In genomic region chr7:23220690-23221305, GRCh38 we compare ENCODE assay signal across 29 cellular contexts. TPM values are rescaled to one million over a fixed set of nuclear protein-coding genes. Genes with fewer than 3 reads are reported as not detected.
DNase-seq lines count a peak whose midpoint lies in the region; ATAC-seq and TF ChIP-seq lines count a peak whose summit lies in the region.
"Had no signal": no experiment of that assay in that cellular context is flagged by ENCODE, and none has a peak within 500 bp of the region (broad histone marks: within the 10 kb centered on the region; RNA-seq: fewer than 3 reads in every experiment).

No MANE protein-coding gene starts in this region.

- no peaks in the 10 kb centered on the region for H3K9me3 Mint-ChIP-seq in GM23338
- H3K9me3 Mint-ChIP-seq: activated naive CD8-positive, alpha-beta T cell treated with anti-CD3 and anti-CD28 coated beads for 36 hours; nephron had no signal

- no peak overlapping the region for H3K4me2 ChIP-seq in GM23338

- H3K36me3 Mint-ChIP-seq in GM23338 (ENCODE audit: low read depth) = no peaks in the 10 kb centered on the region
- H3K36me3 Mint-ChIP-seq: activated naive CD8-positive, alpha-beta T cell treated with anti-CD3 and anti-CD28 coated beads for 36 hours had no signal

- TF ChIP-seq CTCF in GM23338 (conservative IDR thresholded peaks at IDR 0.05; ENCODE audit: low read depth in 2 of 2) = no peak
- TF ChIP-seq CTCF in GM10248 (IDR thresholded peaks at IDR 0.05; ENCODE audit: control extremely low read depth, extremely low read depth, low read depth, missing control alignments) = no peak

- no peak overlapping the region for H3K4me3 Mint-ChIP-seq in GM23338
- H3K4me3 Mint-ChIP-seq: activated naive CD8-positive, alpha-beta T cell treated with anti-CD3 and anti-CD28 coated beads for 36 hours; nephron had no signal

- no peak overlapping the region for H3K4me3 ChIP-seq in GM23338
- H3K4me3 ChIP-seq: ascending aorta, lower lobe of right lung, suprapubic skin had no signal

- peaks cover 13% of the 10 kb centered on the region; the same call in 2 of the 3 replicates for H3K4me1 Mint-ChIP-seq in GM23338
- H3K4me1 Mint-ChIP-seq: activated naive CD8-positive, alpha-beta T cell treated with anti-CD3 and anti-CD28 coated beads for 36 hours had no signal

- peak; percentile 59 for ATAC-seq in GM23338
- no peak for ATAC-seq in GM18873 (IDR thresholded peaks at IDR 0.05; ENCODE audit: low FRiP score, unreplicated experiment)
- ATAC-seq: sciatic nerve, SK-N-SH treated with all-trans-retinoic acid at 6 μM for 48 hours had no signal

- no peak overlapping the region for H3K27ac ChIP-seq in GM23338 (ENCODE audit: low read depth)
- H3K27ac ChIP-seq: ascending aorta, C4-2B, lower lobe of right lung, suprapubic skin had no signal

- no peaks in the 10 kb centered on the region for H3K9me2 ChIP-seq in GM23338 (ENCODE audit: insufficient read depth)

- no peaks in the 10 kb centered on the region for H3K27me3 ChIP-seq in GM23338 (ENCODE audit: insufficient read depth)
- H3K27me3 ChIP-seq: ascending aorta, suprapubic skin had no signal

- CTCF ChIA-PET in GM10248 (lab: Yijun Ruan, JAX) = interaction anchor here (0.7 kb wide), 1 partner anchor 19 kb away, joined by 3 read pairs; no protein-coding TSS in a partner anchor

- H3K79me2 ChIP-seq in GM23338 (replicated peaks; ENCODE audit: insufficient read depth) = no peaks in the 10 kb centered on the region

- H3F3A ChIP-seq in GM23338 (replicated peaks; ENCODE audit: low read depth) = no peaks in the 10 kb centered on the region

- POLR2A ChIA-PET in GM10248 (lab: Yijun Ruan, JAX) = no interaction called here

- no peaks in the 10 kb centered on the region for H4K20me1 ChIP-seq in GM23338 (replicated peaks; ENCODE audit: insufficient read depth)

- DNase-seq in ELF-1 (ENCODE audit: low read depth, low spot score) (peak; percentile 40), GM23338 (ENCODE audit: low spot score) (no peak), dermis blood vessel endothelial cell (peak; percentile 5), myocyte (ENCODE audit: low read depth) (peak; percentile 43), NCI-H2171 treated with DMSO at 0.1 percent for 48 hours (lab: John Stamatoyannopoulos, UW) (no peak), GM10248 (ENCODE audit: extremely low spot score) (no peak)
- DNase-seq: activated CD4-positive, alpha-beta T cell treated with anti-CD3 and anti-CD28 coated beads for 4 hours; activated CD8-positive, alpha-beta memory T cell treated with anti-CD3 and anti-CD28 coated beads for 24 hours; activated effector memory CD4-positive, alpha-beta T cell treated with anti-CD3 and anti-CD28 coated beads, Interleukin-2, amount 50 U/mL, for 16 hours; activated naive CD8-positive, alpha-beta T cell treated with anti-CD3 and anti-CD28 coated beads for 36 hours; caudate nucleus; GOT3; kidney; lower lobe of right lung; NCI-H1105; NCI-H1930; NCI-H345; NCI-H82; posterior cingulate gyrus; stimulated activated CD4-positive, alpha-beta T cell treated with anti-CD3 and anti-CD28 coated beads, Interleukin-4, amount 100 ng/mL, for 24 hours; stimulated activated naive CD4-positive, alpha-beta T cell; T-helper 2 cell had no signal

- peaks cover 2% of the 10 kb centered on the region for H3K27me3 Mint-ChIP-seq in GM23338 (ENCODE audit: insufficient read depth, low read depth, poor library complexity)

- peaks cover 8% of the 10 kb centered on the region; the same call in 1 of the 2 replicates for H3K4me1 ChIP-seq in GM23338 (ENCODE audit: insufficient read depth)
- H3K4me1 ChIP-seq: ascending aorta, lower lobe of right lung had no signal

- peak overlapping the region; percentile 76 for H2AFZ ChIP-seq in GM23338

- no peaks in the 10 kb centered on the region for H3K36me3 ChIP-seq in GM23338 (ENCODE audit: insufficient read depth)
- H3K36me3 ChIP-seq: ascending aorta, lower lobe of right lung, suprapubic skin had no signal

- no peak overlapping the region for H3K27ac Mint-ChIP-seq in GM23338
- H3K27ac Mint-ChIP-seq: activated naive CD8-positive, alpha-beta T cell treated with anti-CD3 and anti-CD28 coated beads for 36 hours had no signal

TF ChIP-seq in GM23338, 12 proteins besides CTCF, POLR2A, EP300 and RAD21 (continues in another document):
- TF ChIP-seq EZH2phosphoT487 (IDR thresholded peaks at IDR 0.05; ENCODE audit: unreplicated experiment) = no peak
- no peak for TF ChIP-seq ZNF114 (CRISPR knock-in tag; IDR thresholded peaks at IDR 0.05)
- TF ChIP-seq ZNF462 (CRISPR knock-in tag; IDR thresholded peaks at IDR 0.05) = no peak
- no peak for TF ChIP-seq ETS1 (IDR thresholded peaks at IDR 0.05)
- no peak for TF ChIP-seq STAT1 (IDR thresholded peaks at IDR 0.05; ENCODE audit: unreplicated experiment)
- TF ChIP-seq CREB1 (CRISPR knock-in tag; IDR thresholded peaks at IDR 0.05; ENCODE audit: low read depth) = no peak
- no peak for TF ChIP-seq JUNB (IDR thresholded peaks at IDR 0.05; ENCODE audit: unreplicated experiment)
- no peak for TF ChIP-seq ZNF331 (CRISPR knock-in tag; IDR thresholded peaks at IDR 0.05; ENCODE audit: low read depth)

RNA-seq across cellular contexts. Expression of gene GPNMB, which starts 25.8 kb away (rescaled TPM):
- total RNA-seq in GM23338 (2014; rRNA removed; shearing (Covaris generic)) = 0.76 and 1.4 TPM in 2 replicates
- polyA plus RNA-seq in GM23338 (2016; fragmentation: Nextera tagmentation; extraction: Ambion mirVana) = 1.0 and 1.2 TPM in 2 replicates
- 0.65 and 0.68 TPM in 2 replicates for total RNA-seq in dermis blood vessel endothelial cell
- 382 and 539 TPM in 2 replicates for total RNA-seq in myocyte
- 335 TPM for polyA plus RNA-seq in myocyte (2012)

RNA-seq across cellular contexts. Expression of gene NUP42, which starts 39.0 kb away (rescaled TPM):
- total RNA-seq in GM23338 (2014; rRNA removed; shearing (Covaris generic)) = 42.7 and 44.7 TPM in 2 replicates
- 35.0 and 39.1 TPM in 2 replicates for polyA plus RNA-seq in GM23338 (2016; fragmentation: Nextera tagmentation; extraction: Ambion mirVana)
- 26.2 and 31.5 TPM in 2 replicates for total RNA-seq in dermis blood vessel endothelial cell
- 64.1 and 70.2 TPM in 2 replicates for total RNA-seq in myocyte
- 26.6 TPM for polyA plus RNA-seq in myocyte (2012)

Comparison
In these comparisons a context has a peak if more than half of its experiments do, and no peak if none do; other contexts are left out.
1. DNase-seq: peak in ELF-1 (single experiment), dermis blood vessel endothelial cell (single experiment) and myocyte (single experiment); none in GM23338 (single experiment), NCI-H2171 treated with DMSO at 0.1 percent for 48 hours (single experiment) and GM10248 (single experiment).
2. RNA of gene GPNMB, which starts 25.8 kb away (total RNA-seq): 382 to 539 TPM in myocyte; 0.76 to 1.4 TPM in GM23338 and 0.65 to 0.68 TPM in dermis blood vessel endothelial cell; every median in the first group is over 100 times any median in the second.